ENCODE assay signal across 10 cellular contexts in genomic region chr4:69317669-69318298, GRCh38. TPM values are rescaled to one million over a fixed set of nuclear protein-coding genes. Genes with fewer than 3 reads are reported as not detected.
A peak's percentile ranks its signal among the peaks of the same experiment; 100 is the strongest.
DNase-seq lines count a peak whose midpoint lies in the region; ATAC-seq and TF ChIP-seq lines count a peak whose summit lies in the region.
"Not testable (repeated sequence)": the region's sequence is repeated elsewhere in the genome, so short reads cannot be mapped to it uniquely, and the experiment has no call there.
"Had no signal": no experiment of that assay in that cellular context is flagged by ENCODE, and none has a peak within 500 bp of the region (broad histone marks: within the 10 kb centered on the region; RNA-seq: fewer than 3 reads in every experiment).

No MANE protein-coding gene starts in this region.

- H3K36me3 ChIP-seq in body of pancreas (replicated peaks in 1 of 2; ENCODE audit: insufficient read depth in 1 of 2, low read depth in 2 of 2); heart right ventricle; osteoblast (ENCODE audit: insufficient read depth, low read length): not testable (repeated sequence)

- not testable (repeated sequence) for H3K27me3 ChIP-seq in body of pancreas; heart right ventricle; osteoblast (ENCODE audit: insufficient read depth, low read length)

- H3K27ac ChIP-seq in body of pancreas; heart right ventricle; osteoblast (ENCODE audit: low read depth, low read length): not testable (repeated sequence)

- TF ChIP-seq CTCF in AG09309 (IDR thresholded peaks at IDR 0.05; ENCODE audit: control insufficient read depth, insufficient read depth, low read depth, low read length, missing control alignments) (peak; percentile 17), body of pancreas (IDR thresholded peaks at IDR 0.05) (peak; percentile 54 to 77 (median 66)), heart right ventricle (IDR thresholded peaks at IDR 0.05) (peak in 8 of 9 donors; percentile 11 to 62 (median 49)), osteoblast (IDR thresholded peaks at IDR 0.05; ENCODE audit: extremely low read depth, low read depth, low read length) (peak; percentile 46)

- not testable (repeated sequence) for H4K20me1 ChIP-seq in osteoblast (ENCODE audit: insufficient read depth, low read length)

- not testable (repeated sequence) for TF ChIP-seq POLR2A in body of pancreas (IDR thresholded peaks at IDR 0.05)

- not testable (repeated sequence) for H2AFZ ChIP-seq in osteoblast (ENCODE audit: low read length)

- H3K4me3 ChIP-seq in AG09309 (ENCODE audit: control insufficient read depth, low read depth, low read length); body of pancreas; heart right ventricle; osteoblast (ENCODE audit: insufficient read depth, low read length): not testable (repeated sequence)

- H3K9me3 ChIP-seq in body of pancreas; heart right ventricle; osteoblast (ENCODE audit: low read depth, low read length): not testable (repeated sequence)

- intact Hi-C loops in body of pancreas (cut with DNase I): not testable (repeated sequence)
- intact Hi-C loops in heart right ventricle (cut with DNase I): loop anchor here in 6 of 10 donors (5.0 to 10.0 kb wide), 2 partner anchors 297 to 300 kb away; no protein-coding TSS in a partner anchor

- not testable (repeated sequence) for DNase-seq in AG09309 (ENCODE audit: low read depth); heart right ventricle; osteoblast (ENCODE audit: insufficient read length, low spot score, missing footprints)
- DNase-seq in MV-4-11 (lab: John Stamatoyannopoulos, UW) (peak; percentile 23), SK-MEL-5 (ENCODE audit: low read depth, low spot score) (peak; percentile 53), body of pancreas (peak; percentile 65 to 77 (median 71))

- not testable (repeated sequence) for H3K79me2 ChIP-seq in osteoblast (ENCODE audit: insufficient read depth, low read length)

- in situ Hi-C loops in SK-MEL-5 (cut with HindIII; ENCODE audit: low pct_unique_long_range_greater_than_20kb, low sequenced_read_pairs): not testable (repeated sequence)

- WGBS in body of pancreas, 2 donors: 6 to 8% methylated on average over 3 of the region's 3 CpGs
- 29 to 30% methylated on average over 3 of the region's 3 CpGs for WGBS in heart right ventricle, 2 donors

- H3K4me2 ChIP-seq in osteoblast (ENCODE audit: insufficient read depth, low read length): not testable (repeated sequence)

- H3K4me1 ChIP-seq in body of pancreas: peaks cover 22% of the 10 kb centered on the region
- not testable (repeated sequence) for H3K4me1 ChIP-seq in heart right ventricle; osteoblast (ENCODE audit: insufficient read depth, low read length)

- ATAC-seq in GM18498 (IDR thresholded peaks at IDR 0.05; ENCODE audit: unreplicated experiment) (peak; percentile 73), HG02623 (IDR thresholded peaks at IDR 0.05; ENCODE audit: unreplicated experiment) (peak; percentile 67), body of pancreas (peak; percentile 71)
- ATAC-seq in heart right ventricle: not testable (repeated sequence)

RNA-seq across cellular contexts. Expression of gene UGT2B28, which starts 37.5 kb away (rescaled TPM):
- not detected in 2 replicates for total RNA-seq in SK-MEL-5 (2014; rRNA removed; shearing (Covaris generic))
- not detected in 2 replicates for polyA plus RNA-seq in SK-MEL-5 (2015; cell fraction: cytosol; rRNA removed)
- polyA plus RNA-seq in SK-MEL-5 (2015; cell fraction: nucleus; rRNA removed): not detected in 2 replicates
- total RNA-seq in body of pancreas (not detected), heart right ventricle (not detected), osteoblast (not detected in 2 replicates)
- polyA plus RNA-seq in heart right ventricle: not detected
- total RNA-seq: activated naive CD8-positive, alpha-beta T cell treated with anti-CD3 and anti-CD28 coated beads, Interleukin-2, amount 10 ng/mL, durations not matched to agents 7 days and 5 days; sciatic nerve had no signal
